ENCODE assay signal across 27 cellular contexts in genomic region chr1:165496493-165496892, GRCh38. TPM values are rescaled to one million over a fixed set of nuclear protein-coding genes. Genes with fewer than 3 reads are reported as not detected.
A peak's percentile ranks its signal among the peaks of the same experiment; 100 is the strongest.
DNase-seq lines count a peak whose midpoint lies in the region; ATAC-seq and TF ChIP-seq lines count a peak whose summit lies in the region.
"Had no signal": no experiment of that assay in that cellular context is flagged by ENCODE, and none has a peak within 500 bp of the region (broad histone marks: within the 10 kb centered on the region; RNA-seq: fewer than 3 reads in every experiment).

No MANE protein-coding gene starts in this region.

- H2AFZ ChIP-seq in mesenchymal stem cell (ENCODE audit: low read depth, low read length) (no peak overlapping the region), trophoblast cell (ENCODE audit: insufficient read depth, low read length, poor library complexity) (no peak overlapping the region)

- ATAC-seq in Right ventricle myocardium inferior (peak; percentile 38), heart left ventricle (peak in 3 of 4 donors; percentile 57 to 77 (median 64)), HG03469 (IDR thresholded peaks at IDR 0.05; ENCODE audit: unreplicated experiment) (no peak)
- ATAC-seq: A549; CD8-positive, alpha-beta T cell; GM12878; SK-N-SH treated with all-trans-retinoic acid at 6 μM for 48 hours had no signal

- H3K18ac ChIP-seq in mesenchymal stem cell (ENCODE audit: low read depth in 1 of 2, low read length in 2 of 2) (no peak overlapping the region), trophoblast cell (ENCODE audit: low read length) (no peak overlapping the region)

- H4K91ac ChIP-seq in mesenchymal stem cell (ENCODE audit: low read length): no peak overlapping the region
- no peak overlapping the region for H4K91ac ChIP-seq in trophoblast cell (ENCODE audit: low read depth, low read length)

- peaks cover 0 to 10% (median 0%) of the 10 kb centered on the region in 12 donors for H3K4me1 ChIP-seq in heart left ventricle
- peaks cover 2% of the 10 kb centered on the region for H3K4me1 ChIP-seq in mesenchymal stem cell (ENCODE audit: control insufficient read depth, insufficient read depth, low read depth, low read length)
- H3K4me1 ChIP-seq in trophoblast cell (ENCODE audit: control insufficient read depth in 1 of 2, insufficient read depth in 2 of 2, low read length in 2 of 2): no peaks in the 10 kb centered on the region
- H3K4me1 ChIP-seq: A549, HAP-1 had no signal

- no peak overlapping the region for H4K8ac ChIP-seq in mesenchymal stem cell (ENCODE audit: low read length)
- no peak overlapping the region for H4K8ac ChIP-seq in trophoblast cell (ENCODE audit: low read depth, low read length)

- H3K27me3 ChIP-seq in heart left ventricle: no peaks in the 10 kb centered on the region
- H3K27me3 ChIP-seq in mesenchymal stem cell (ENCODE audit: control insufficient read depth in 1 of 2, insufficient read depth in 1 of 2, low read length in 2 of 2): peaks cover 14 to 24% of the 10 kb centered on the region in 2 experiments
- no peaks in the 10 kb centered on the region for H3K27me3 ChIP-seq in trophoblast cell (ENCODE audit: insufficient read depth, low read length)
- H3K27me3 ChIP-seq: BLaER1 treated with 17β-estradiol and CSF1 and Interleukin-3, amounts not matched to agents 10 nM and 100 nM had no signal

- no peak overlapping the region for H3K4me2 ChIP-seq in mesenchymal stem cell (ENCODE audit: low read length, poor library complexity, severe bottlenecking)
- no peak overlapping the region for H3K4me2 ChIP-seq in trophoblast cell (ENCODE audit: low read length)
- H3K4me2 ChIP-seq: A549 had no signal

- no peak overlapping the region for H2BK15ac ChIP-seq in mesenchymal stem cell (ENCODE audit: low read depth, poor library complexity, severe bottlenecking)

- intact Hi-C loops in Right ventricle myocardium inferior (cut with DNase I): no loop called here
- intact Hi-C loops in cardiac septum (cut with DNase I): no loop called here
- intact Hi-C loops in heart left ventricle (cut with DNase I): loop anchor here in 1 of 10 donors (5.0 kb wide), 1 partner anchor 89 kb away; no protein-coding TSS in a partner anchor

- TF ChIP-seq CTCF in heart left ventricle (IDR thresholded peaks at IDR 0.05): no peak

- H2BK120ac ChIP-seq in mesenchymal stem cell (ENCODE audit: low read depth, low read length): no peak overlapping the region
- no peak overlapping the region for H2BK120ac ChIP-seq in trophoblast cell (ENCODE audit: insufficient read depth, low read length, poor library complexity)

- no peak overlapping the region for H2AK5ac ChIP-seq in mesenchymal stem cell (ENCODE audit: low read length, severe bottlenecking)
- no peak overlapping the region for H2AK5ac ChIP-seq in trophoblast cell (ENCODE audit: low read length)

- no peak overlapping the region for H4K12ac ChIP-seq in trophoblast cell (ENCODE audit: low read depth, low read length)

- H3K9ac ChIP-seq in mesenchymal stem cell (ENCODE audit: low read length): no peak overlapping the region
- H3K9ac ChIP-seq in trophoblast cell (ENCODE audit: low read length): no peak overlapping the region
- H3K9ac ChIP-seq: BLaER1 treated with 17β-estradiol and CSF1 and Interleukin-3, amounts not matched to agents 10 nM and 100 nM had no signal

- H2BK12ac ChIP-seq in mesenchymal stem cell (ENCODE audit: low read length in 2 of 2) (no peak overlapping the region), trophoblast cell (ENCODE audit: low read length) (no peak overlapping the region)

- DNase-seq in Right ventricle myocardium inferior (ENCODE audit: missing footprints) (no peak), cardiac septum (ENCODE audit: low spot score) (no peak), heart left ventricle (peak in 3 of 5 donors; percentile 24 to 55 (median 40)), mesenchymal stem cell (peak; percentile 35), trophoblast cell (peak; percentile 25 to 47), DMS114 treated with DMSO at 0.1 percent for 48 hours (lab: John Stamatoyannopoulos, UW; ENCODE audit: unreplicated experiment) (no peak), NCI-H748 treated with DMSO at 0.1 percent for 48 hours (lab: John Stamatoyannopoulos, UW) (no peak)
- DNase-seq: CD8-positive, alpha-beta T cell; GF-D8; Karpas-422; NCI-H1048; NCI-H1436; NCI-H1930; NCI-H2171 treated with DMSO at 0.1 percent for 48 hours; NCI-H446 treated with DMSO at 0.1 percent for 48 hours; NCI-H69; OCI-M1; SHP77 treated with DMSO at 0.1 percent for 48 hours had no signal

- WGBS in heart left ventricle, 4 donors: 51 to 94% (median 83%) methylated on average over 1 of the region's 1 CpG
- no CpG with 5 or more reads among the region's 1 CpG for WGBS in mesenchymal stem cell
- no CpG with 5 or more reads among the region's 1 CpG for WGBS in trophoblast cell (ENCODE audit: extremely low coverage, insufficient coverage, insufficient read length)

- H3K27ac ChIP-seq in heart left ventricle (peak overlapping the region in 2 of 12 donors; percentile 41 to 53), mesenchymal stem cell (ENCODE audit: low read length, poor library complexity, severe bottlenecking) (no peak overlapping the region), trophoblast cell (ENCODE audit: low read depth, low read length) (no peak overlapping the region)
- H3K27ac ChIP-seq: A549; BLaER1 treated with 17β-estradiol and CSF1 and Interleukin-3, amounts not matched to agents 10 nM and 100 nM had no signal

- no peak overlapping the region for H3K4me3 ChIP-seq in heart left ventricle
- H3K4me3 ChIP-seq in mesenchymal stem cell (ENCODE audit: insufficient read depth in 1 of 2, low read depth in 1 of 2, low read length in 2 of 2): no peak overlapping the region
- H3K4me3 ChIP-seq in trophoblast cell (ENCODE audit: low read depth, low read length): no peak overlapping the region
- H3K4me3 ChIP-seq: A549; BLaER1 treated with 17β-estradiol and CSF1 and Interleukin-3, amounts not matched to agents 10 nM and 100 nM; GM12878; HAP-1 had no signal

- no peak overlapping the region for H3K14ac ChIP-seq in mesenchymal stem cell (ENCODE audit: low read length in 2 of 2)
- H3K14ac ChIP-seq in trophoblast cell (ENCODE audit: low read length): no peak overlapping the region

- no peaks in the 10 kb centered on the region for H3K79me1 ChIP-seq in mesenchymal stem cell (replicated peaks; ENCODE audit: low read length, poor library complexity, severe bottlenecking)
- H3K79me1 ChIP-seq in trophoblast cell (ENCODE audit: low read length): no peaks in the 10 kb centered on the region

- TF ChIP-seq POLR2A in heart left ventricle (IDR thresholded peaks at IDR 0.05): no peak

- H3K36me3 ChIP-seq in heart left ventricle (no peaks in the 10 kb centered on the region), mesenchymal stem cell (ENCODE audit: control insufficient read depth in 1 of 2, insufficient read depth in 2 of 2, low read depth in 1 of 2, low read length in 2 of 2) (no peaks in the 10 kb centered on the region), trophoblast cell (ENCODE audit: control insufficient read depth in 1 of 2, insufficient read depth in 2 of 2, low read length in 2 of 2) (no peaks in the 10 kb centered on the region)
- H3K36me3 ChIP-seq: BLaER1 treated with 17β-estradiol and CSF1 and Interleukin-3, amounts not matched to agents 10 nM and 100 nM; HAP-1 had no signal

- no peaks in the 10 kb centered on the region for H3K79me2 ChIP-seq in trophoblast cell (ENCODE audit: control insufficient read depth, insufficient read depth, low read length, poor library complexity)

- H3K23ac ChIP-seq in mesenchymal stem cell (ENCODE audit: low read length in 2 of 2): no peak overlapping the region
- no peak overlapping the region for H3K23ac ChIP-seq in trophoblast cell (ENCODE audit: low read length)

- H2BK5ac ChIP-seq in mesenchymal stem cell (ENCODE audit: low read depth, low read length, poor library complexity, severe bottlenecking) (no peak overlapping the region), trophoblast cell (ENCODE audit: low read depth, low read length, poor library complexity) (no peak overlapping the region)

- H3K4ac ChIP-seq in mesenchymal stem cell (ENCODE audit: low read depth in 1 of 2, low read length in 2 of 2) (no peak overlapping the region), trophoblast cell (ENCODE audit: low read depth, low read length) (no peak overlapping the region)

- no peaks in the 10 kb centered on the region for H3K9me3 ChIP-seq in heart left ventricle
- H3K9me3 ChIP-seq in mesenchymal stem cell (ENCODE audit: control insufficient read depth, low read length): no peaks in the 10 kb centered on the region
- no peaks in the 10 kb centered on the region for H3K9me3 ChIP-seq in trophoblast cell (ENCODE audit: insufficient read depth, low read depth, low read length)
- H3K9me3 ChIP-seq: A549; BLaER1 treated with 17β-estradiol and CSF1 and Interleukin-3, amounts not matched to agents 10 nM and 100 nM; HAP-1 had no signal

RNA-seq across cellular contexts. Expression of gene LRRC52, which starts 47.3 kb away (rescaled TPM):
- 0.30 TPM for total RNA-seq in Right ventricle myocardium inferior
- not detected for total RNA-seq in cardiac septum
- total RNA-seq in heart left ventricle: 1 to 10 TPM in 1 of 9 donors, under 1 TPM in 4, not detected in 4; 0.17 to 1.0 (median 0.44) TPM
- under 1 TPM; 0.12 to 0.15 TPM for polyA plus RNA-seq in heart left ventricle
- not detected for polyA plus RNA-seq in mesenchymal stem cell (2013, experiment 1 of 2)
- polyA plus RNA-seq in mesenchymal stem cell (2013, experiment 2 of 2): not detected
- not detected in 2 replicates for polyA plus RNA-seq in trophoblast cell (2013)
- total RNA-seq: CD8-positive, alpha-beta T cell; Daoy; GM12878; MCF 10A had no signal
- polyA plus RNA-seq: A549, GM12878, IgD-negative memory B cell had no signal

RNA-seq across cellular contexts. Expression of gene RXRG, which starts 51.6 kb away (rescaled TPM):
- total RNA-seq in Right ventricle myocardium inferior (3.1 TPM), cardiac septum (5.1 TPM), heart left ventricle (10 to 100 TPM in 1 of 9 donors, 1 to 10 TPM in 8; 1.1 to 11.4 (median 2.6) TPM)
- 1 to 10 TPM in 1 of 2 donors, under 1 TPM in 1; 0.91 to 1.4 TPM for polyA plus RNA-seq in heart left ventricle
- polyA plus RNA-seq in mesenchymal stem cell (2013, experiment 1 of 2): not detected
- not detected for polyA plus RNA-seq in mesenchymal stem cell (2013, experiment 2 of 2)
- polyA plus RNA-seq in trophoblast cell (2013): 0.01 TPM in 1 of 2 replicates, not detected in the other
- total RNA-seq: CD8-positive, alpha-beta T cell; GM12878; MCF 10A had no signal
- polyA plus RNA-seq: A549, IgD-negative memory B cell had no signal

Comparison
In these comparisons a context has a peak if more than half of its experiments do, and no peak if none do; other contexts are left out.
1. DNase-seq: peak in heart left ventricle (3 of 5), mesenchymal stem cell (single experiment) and trophoblast cell (2 of 2); none in Right ventricle myocardium inferior (single experiment), cardiac septum (single experiment), DMS114 treated with DMSO at 0.1 percent for 48 hours (single experiment) and NCI-H748 treated with DMSO at 0.1 percent for 48 hours (single experiment).